ENCODE assay signal across 13 cellular contexts in genomic region chr17:29107933-29108805, GRCh38.
DNase-seq lines count a peak whose midpoint lies in the region; ATAC-seq, FAIRE-seq and TF ChIP-seq lines count a peak whose summit lies in the region.
"Had no signal": no experiment of that assay in that cellular context is flagged by ENCODE, and none has a peak within 500 bp of the region (broad histone marks: within the 10 kb centered on the region; RNA-seq: fewer than 3 reads in every experiment).

No MANE protein-coding gene starts in this region.

- peaks cover 11 to 21% of the 10 kb centered on the region in 2 donors for H3K4me1 ChIP-seq in kidney (ENCODE audit: control insufficient read depth in 1 of 2, insufficient read depth in 1 of 2, low read depth in 1 of 2, low read length in 2 of 2)
- H3K4me1 ChIP-seq in thyroid gland, result peaks cover 7 to 30% of the 10 kb centered on the region in 2 donors

- FAIRE-seq in kidney (lab: Jason Lieb, UNC) (no peak), GM12892 (lab: Jason Lieb, UNC) (no peak)

- H3K9me3 ChIP-seq in kidney (ENCODE audit: control insufficient read depth in 1 of 2, low read length in 2 of 2), result no peaks in the 10 kb centered on the region
- H3K9me3 ChIP-seq in thyroid gland, result no peaks in the 10 kb centered on the region

- no peak for TF ChIP-seq POLR2A in thyroid gland (IDR thresholded peaks at IDR 0.05)
- TF ChIP-seq POLR2A in GM12892 (IDR thresholded peaks at IDR 0.05; ENCODE audit: low read depth, low read length), result no peak

- intact Hi-C loops in kidney (cut with DNase I) (no loop called here), thyroid gland (cut with DNase I) (no loop called here)

- peak overlapping the region; percentile 87 to 91 for H3K27ac ChIP-seq in kidney (ENCODE audit: low read depth in 2 of 2, low read length in 2 of 2)
- peak overlapping the region; percentile 6 to 68 (median 61) for H3K27ac ChIP-seq in thyroid gland
- H3K27ac ChIP-seq: epithelial cell of prostate had no signal

- WGBS in thyroid gland, 2 donors, result 77 to 90% methylated on average over 7 to 9 of the region's 10 CpGs

- DNase-seq in NCI-H1417 (lab: John Stamatoyannopoulos, UW), result peak in 2 of 3 experiments; percentile 18 to 29
- DNase-seq in NCI-H1417 treated with DMSO at 0.1 percent for 48 hours (lab: John Stamatoyannopoulos, UW), result no peak
- peak; percentile 55 for DNase-seq in amniotic epithelial cell (ENCODE audit: low read depth)
- peak; percentile 69 for DNase-seq in kidney
- peak in 1 of 2 donors; percentile 33 for DNase-seq in thyroid gland
- DNase-seq in GM12892 (ENCODE audit: insufficient read length), result no peak
- DNase-seq: DMS79; immature natural killer cell; NCI-H187; stimulated activated naive CD4-positive, alpha-beta T cell had no signal

- H3K4me3 ChIP-seq in kidney (ENCODE audit: low read length in 2 of 2), result no peak overlapping the region
- no peak overlapping the region for H3K4me3 ChIP-seq in thyroid gland (replicated peaks in 1 of 3)

- H3K27me3 ChIP-seq in thyroid gland, result no peaks in the 10 kb centered on the region

- H3K36me3 ChIP-seq in kidney (ENCODE audit: control insufficient read depth in 1 of 2, insufficient read depth in 2 of 2, low read length in 2 of 2) (peaks cover 13 to 32% of the 10 kb centered on the region in 2 donors), thyroid gland (peaks cover 23 to 27% of the 10 kb centered on the region in 2 donors)

- H3K9ac ChIP-seq in kidney (ENCODE audit: low read length in 2 of 2), result peak overlapping the region in 1 of 2 donors; percentile 55

- TF ChIP-seq CTCF in kidney (IDR thresholded peaks at IDR 0.05; ENCODE audit: borderline replicate concordance, extremely low read depth, insufficient read depth) (peak; percentile 9), thyroid gland (IDR thresholded peaks at IDR 0.05) (peak in 1 of 6 experiments; percentile 10)

- no peak for ATAC-seq in HG02610 (IDR thresholded peaks at IDR 0.05; ENCODE audit: unreplicated experiment)
- ATAC-seq in GM18868 (IDR thresholded peaks at IDR 0.05; ENCODE audit: unreplicated experiment), result no peak

Comparison
In these comparisons a context has a peak if more than half of its experiments do, and no peak if none do; other contexts are left out.
1. DNase-seq: peak in NCI-H1417 (2 of 3), amniotic epithelial cell (single experiment) and kidney (single experiment); none in NCI-H1417 treated with DMSO at 0.1 percent for 48 hours (single experiment) and GM12892 (single experiment).